In genomic region chr10:87850742-87851205, GRCh38 we compare ENCODE assay signal across 9 cellular contexts. TPM values are rescaled to one million over a fixed set of nuclear protein-coding genes. Genes with fewer than 3 reads are reported as not detected.
A peak's percentile ranks its signal among the peaks of the same experiment; 100 is the strongest.
DNase-seq lines count a peak whose midpoint lies in the region; ATAC-seq and TF ChIP-seq lines count a peak whose summit lies in the region.
"Had no signal": no experiment of that assay in that cellular context is flagged by ENCODE, and none has a peak within 500 bp of the region (broad histone marks: within the 10 kb centered on the region; RNA-seq: fewer than 3 reads in every experiment).

No MANE protein-coding gene starts in this region.

- H3K27ac Mint-ChIP-seq in neural crest cell (ENCODE audit: unreplicated experiment): no peak overlapping the region
- H3K27ac Mint-ChIP-seq: IgD-negative memory B cell had no signal

- no peaks in the 10 kb centered on the region for H3K27me3 ChIP-seq in HAP-1 (ENCODE audit: low read depth)
- H3K27me3 ChIP-seq in esophagus squamous epithelium: no peaks in the 10 kb centered on the region
- H3K27me3 ChIP-seq in vagina: no peaks in the 10 kb centered on the region

- peaks cover 12% of the 10 kb centered on the region for H3K4me1 Mint-ChIP-seq in neural crest cell

- no peaks in the 10 kb centered on the region for H3K9me3 Mint-ChIP-seq in neural crest cell
- H3K9me3 Mint-ChIP-seq: IgD-negative memory B cell had no signal

- H3K36me3 Mint-ChIP-seq in neural crest cell (ENCODE audit: low read depth): no peaks in the 10 kb centered on the region
- H3K36me3 Mint-ChIP-seq: IgD-negative memory B cell had no signal

- WGBS in esophagus squamous epithelium, 2 donors: 18 to 21% methylated on average over 5 of the region's 5 CpGs

- intact Hi-C loops in esophagus squamous epithelium (cut with DNase I) (loop anchor here (10.0 kb wide), 1 partner anchor 534 kb away; no protein-coding TSS in a partner anchor), vagina (cut with DNase I) (no loop called here)

- TF ChIP-seq CTCF in esophagus squamous epithelium (IDR thresholded peaks at IDR 0.05): peak; percentile 34 to 70 (median 62)
- TF ChIP-seq CTCF in neural crest cell (conservative IDR thresholded peaks at IDR 0.05): peak; percentile 71
- peak; percentile 51 to 66 (median 63) for TF ChIP-seq CTCF in vagina (IDR thresholded peaks at IDR 0.05)

- in situ Hi-C loops in HAP-1 (cut with MboI; ENCODE audit: low sequenced_read_pairs): no loop called here

- no peaks in the 10 kb centered on the region for H3K27me3 Mint-ChIP-seq in neural crest cell (ENCODE audit: low read depth)
- H3K27me3 Mint-ChIP-seq: IgD-negative memory B cell had no signal

- TF ChIP-seq POLR2A in esophagus squamous epithelium (IDR thresholded peaks at IDR 0.05) (no peak), vagina (IDR thresholded peaks at IDR 0.05) (no peak)

- DNase-seq in CD1c-positive myeloid dendritic cell (ENCODE audit: extremely low spot score) (peak; percentile 51), HAP-1 (ENCODE audit: low spot score in 2 of 2) (peak; percentile 65 to 71), NCI-H748 treated with DMSO at 0.1 percent for 48 hours (lab: John Stamatoyannopoulos, UW) (peak; percentile 10), activated T-cell treated with anti-CD3 and anti-CD28 coated beads for 24 hours (ENCODE audit: low read depth) (peak; percentile 29), esophagus squamous epithelium (lab: John Stamatoyannopoulos, UW) (no peak), neural crest cell (ENCODE audit: low read depth, low spot score) (peak; percentile 13), vagina (ENCODE audit: extremely low spot score in 2 of 2) (no peak)

- ATAC-seq in HG02763 (IDR thresholded peaks at IDR 0.05; ENCODE audit: unreplicated experiment): no peak

- H3K9me3 ChIP-seq in HAP-1: no peaks in the 10 kb centered on the region
- no peaks in the 10 kb centered on the region for H3K9me3 ChIP-seq in esophagus squamous epithelium
- no peaks in the 10 kb centered on the region for H3K9me3 ChIP-seq in vagina

- H3K27ac ChIP-seq in esophagus squamous epithelium (no peak overlapping the region), vagina (peak overlapping the region; percentile 53)

- H3K4me1 ChIP-seq in HAP-1: peaks cover 9% of the 10 kb centered on the region
- H3K4me1 ChIP-seq in esophagus squamous epithelium: peaks cover 0 to 15% (median 9%) of the 10 kb centered on the region in 3 donors
- peaks cover 6% of the 10 kb centered on the region for H3K4me1 ChIP-seq in vagina

- H3K36me3 ChIP-seq in HAP-1 (replicated peaks): no peaks in the 10 kb centered on the region
- no peaks in the 10 kb centered on the region for H3K36me3 ChIP-seq in esophagus squamous epithelium
- H3K36me3 ChIP-seq in vagina: no peaks in the 10 kb centered on the region

- H3K4me3 ChIP-seq in HAP-1 (no peak overlapping the region), esophagus squamous epithelium (no peak overlapping the region), vagina (no peak overlapping the region)

- no peak overlapping the region for H3K4me3 Mint-ChIP-seq in neural crest cell

RNA-seq across cellular contexts. Expression of gene KLLN, which starts 12.6 kb away (rescaled TPM):
- total RNA-seq in esophagus squamous epithelium: under 1 TPM; 0.11 to 0.91 (median 0.40) TPM
- 0.98 and 1.1 TPM in 2 replicates for total RNA-seq in neural crest cell
- total RNA-seq in vagina: 0.25 TPM

RNA-seq across cellular contexts. Expression of gene PTEN, which starts 12.7 kb away (rescaled TPM):
- total RNA-seq in esophagus squamous epithelium: 100 to 1,000 TPM in 1 of 4 donors, 10 to 100 TPM in 3; 27.9 to 131 (median 68.1) TPM
- total RNA-seq in neural crest cell: 52.5 and 59.8 TPM in 2 replicates
- total RNA-seq in vagina: 121 TPM

RNA-seq across cellular contexts. Expression of gene ATAD1, which starts 32.7 kb away (rescaled TPM):
- 10 to 100 TPM; 22.3 to 30.1 (median 26.2) TPM for total RNA-seq in esophagus squamous epithelium
- total RNA-seq in neural crest cell: 43.6 and 47.5 TPM in 2 replicates
- 44.7 TPM for total RNA-seq in vagina

Comparison
In these comparisons a context has a peak if more than half of its experiments do, and no peak if none do; other contexts are left out.
1. DNase-seq: peak in CD1c-positive myeloid dendritic cell (single experiment), HAP-1 (2 of 2), NCI-H748 treated with DMSO at 0.1 percent for 48 hours (single experiment), activated T-cell treated with anti-CD3 and anti-CD28 coated beads for 24 hours (single experiment) and neural crest cell (single experiment); none in esophagus squamous epithelium (single experiment) and vagina (0 of 2).
2. Peak in every context shown above with its lines, with median percentiles within 50 percentile points of each other: CTCF ChIP-seq.